9 cellular contexts compared by ENCODE assay signal in genomic region chr22:43812149-43812842, GRCh38. TPM values are rescaled to one million over a fixed set of nuclear protein-coding genes. Genes with fewer than 3 reads are reported as not detected.
DNase-seq lines count a peak whose midpoint lies in the region; ATAC-seq and TF ChIP-seq lines count a peak whose summit lies in the region.
"Had no signal": no experiment of that assay in that cellular context is flagged by ENCODE, and none has a peak within 500 bp of the region (broad histone marks: within the 10 kb centered on the region; RNA-seq: fewer than 3 reads in every experiment).

Gene EFCAB6, minus strand, starts transcription at chr22:43812305. Its CDS starts 29,987 bp downstream, at chr22:43782318.

- peaks cover 5% of the 10 kb centered on the region for H3K27me3 Mint-ChIP-seq in activated CD4-positive, alpha-beta T cell treated with anti-CD3 and anti-CD28 coated beads, Interleukin-2, amount 10 ng/mL, durations not matched to agents 24 days and 14 days

- ATAC-seq in GM19023 (IDR thresholded peaks at IDR 0.05; ENCODE audit: unreplicated experiment) (peak; percentile 88), HG03280 (IDR thresholded peaks at IDR 0.05; ENCODE audit: unreplicated experiment) (peak; percentile 89), left colon (peak; percentile 98)

- DNase-seq in AG04450 (ENCODE audit: low read depth, low spot score) (peak; percentile 77), NCI-H524 (lab: John Stamatoyannopoulos, UW) (peak; percentile 85 to 95), dedifferentiated amniotic fluid mesenchymal stem cell (ENCODE audit: extremely low spot score) (peak; percentile 94), left colon (peak; percentile 92 to 94)
- peak; percentile 97 for DNase-seq in activated CD4-positive, alpha-beta T cell treated with anti-CD3 and anti-CD28 coated beads, Interleukin-2, amount 10 ng/mL, durations not matched to agents 24 days and 14 days
- peak; percentile 91 for DNase-seq in stimulated activated CD4-positive, alpha-beta T cell treated with anti-CD3 and anti-CD28 coated beads, Interleukin-1b, Interleukin-23, amount 100 ng/mL, for 48 hours

- peak within 1 kb of the TSS; percentile 86 for H3K4me3 Mint-ChIP-seq in activated CD4-positive, alpha-beta T cell treated with anti-CD3 and anti-CD28 coated beads, Interleukin-2, amount 10 ng/mL, durations not matched to agents 24 days and 14 days

- peak within 1 kb of the TSS; percentile 61 for H3K27ac ChIP-seq in AG04450 (ENCODE audit: low read depth, low read length)

- H3K9me3 ChIP-seq in AG04450 (ENCODE audit: control insufficient read depth, insufficient read depth, low read length) = no peaks in the 10 kb centered on the region
- H3K9me3 ChIP-seq: HAP-1 had no signal

- H3K27me3 ChIP-seq in AG04450 (ENCODE audit: control insufficient read depth, insufficient read depth, low read length) = no peaks in the 10 kb centered on the region

- H3K9me3 Mint-ChIP-seq in activated CD4-positive, alpha-beta T cell treated with anti-CD3 and anti-CD28 coated beads, Interleukin-2, amount 10 ng/mL, durations not matched to agents 24 days and 14 days = no peaks in the 10 kb centered on the region

- H3K4me1 Mint-ChIP-seq in activated CD4-positive, alpha-beta T cell treated with anti-CD3 and anti-CD28 coated beads, Interleukin-2, amount 10 ng/mL, durations not matched to agents 24 days and 14 days = peaks cover 11% of the 10 kb centered on the region

- H3K4me3 ChIP-seq in AG04450 (ENCODE audit: low read depth, low read length) = peak within 1 kb of the TSS; percentile 93
- H3K4me3 ChIP-seq: HAP-1 had no signal

- H3K27ac Mint-ChIP-seq in activated CD4-positive, alpha-beta T cell treated with anti-CD3 and anti-CD28 coated beads, Interleukin-2, amount 10 ng/mL, durations not matched to agents 24 days and 14 days = peak within 1 kb of the TSS; percentile 75

- intact Hi-C loops in activated CD4-positive, alpha-beta T cell treated with anti-CD3 and anti-CD28 coated beads, Interleukin-2, amount 10 ng/mL, durations not matched to agents 24 days and 14 days (cut with micrococcal nuclease) = no loop called here
- intact Hi-C loops in left colon (cut with DNase I, micrococcal nuclease) = no loop called here

- CTCF ChIA-PET in AG04450 (lab: Charles Lee) = interaction anchor here (1.2 kb wide), 2 partner anchors 15 to 581 kb away, joined by 4 to 6 read pairs; no protein-coding TSS in a partner anchor

- POLR2A ChIA-PET in AG04450 (lab: Yijun Ruan, JAX) = no interaction called here

- no peaks in the 10 kb centered on the region for H3K36me3 Mint-ChIP-seq in activated CD4-positive, alpha-beta T cell treated with anti-CD3 and anti-CD28 coated beads, Interleukin-2, amount 10 ng/mL, durations not matched to agents 24 days and 14 days (ENCODE audit: low read depth)

- no peak for TF ChIP-seq CTCF in AG04450 (IDR thresholded peaks at IDR 0.05; ENCODE audit: low read depth, low read length)

RNA-seq across cellular contexts. Expression of gene EFCAB6, which starts in this region (rescaled TPM):
- polyA plus RNA-seq in AG04450 (2011; rRNA removed) = 0.92 and 1.4 TPM in 2 replicates
- polyA minus RNA-seq in AG04450 (2011; rRNA and poly(A)+ RNA removed) = 0.46 and 0.74 TPM in 2 replicates
- total RNA-seq in activated CD4-positive, alpha-beta T cell treated with anti-CD3 and anti-CD28 coated beads, Interleukin-2, amount 10 ng/mL, durations not matched to agents 24 days and 14 days = 0.23 TPM in 1 of 2 replicates, not detected in the other
- total RNA-seq in left colon = 1 to 10 TPM in 1 of 2 donors, under 1 TPM in 1; 0.58 to 1.1 TPM

Comparison
In these comparisons a context has a peak if more than half of its experiments do, and no peak if none do; other contexts are left out.
1. Peak in every context shown above with its lines: DNase-seq, ATAC-seq, H3K4me3 ChIP-seq and H3K27ac ChIP-seq.
2. Peak in DNase-seq in activated CD4-positive, alpha-beta T cell treated with anti-CD3 and anti-CD28 coated beads, Interleukin-2, amount 10 ng/mL, durations not matched to agents 24 days and 14 days; RNA of the gene not detected or under 1 TPM.